In the genomic region with DNA sequence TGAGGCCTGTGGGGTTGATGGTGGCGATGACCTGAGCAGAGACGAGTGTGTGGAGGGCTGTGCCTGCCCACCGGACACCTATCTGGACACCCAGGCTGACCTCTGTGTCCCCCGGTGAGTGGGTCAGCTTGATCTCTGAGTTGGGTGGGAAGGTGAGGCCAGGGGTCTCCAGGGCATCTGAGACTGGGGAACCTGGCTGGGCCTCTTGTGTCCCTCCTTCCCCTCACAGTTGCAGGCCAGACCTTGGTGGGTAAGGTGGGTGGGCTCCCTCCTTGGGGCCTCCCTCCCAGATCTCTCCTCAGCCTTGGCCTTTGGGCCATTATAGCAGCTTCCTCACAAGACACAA, we compare ENCODE assay signal across 17 cellular contexts. TPM values are rescaled to one million over a fixed set of nuclear protein-coding genes. Genes with fewer than 3 reads are reported as not detected.
A peak's percentile ranks its signal among the peaks of the same experiment; 100 is the strongest.
DNase-seq lines count a peak whose midpoint lies in the region; ATAC-seq and TF ChIP-seq lines count a peak whose summit lies in the region.
"Had no signal": no experiment of that assay in that cellular context is flagged by ENCODE, and none has a peak within 500 bp of the region (broad histone marks: within the 10 kb centered on the region; RNA-seq: fewer than 3 reads in every experiment).

No MANE protein-coding gene starts in this region.

- intact Hi-C loops in colonic mucosa (cut with DNase I) (no loop called here), vagina (cut with DNase I) (no loop called here), mucosa of descending colon (cut with DNase I, micrococcal nuclease) (no loop called here)

- no peak overlapping the region for H2BK15ac ChIP-seq in neuronal stem cell (ENCODE audit: low read length)

- H3K14ac ChIP-seq in neuronal stem cell (ENCODE audit: low read length) = peak overlapping the region; percentile 41

- WGBS in neuronal stem cell (ENCODE audit: extremely low coverage in 2 of 2, insufficient read length in 2 of 2, insufficient replicate concordance in 1 of 2), 2 donors = no CpG with 5 or more reads among the region's 4 CpGs

- no peak overlapping the region for H3K4ac ChIP-seq in neuronal stem cell (ENCODE audit: low read length)

- H3K4me2 ChIP-seq in neuronal stem cell (ENCODE audit: insufficient read depth, low read length, poor library complexity, severe bottlenecking) = no peak overlapping the region
- H3K4me2 ChIP-seq: A549 had no signal

- H3K79me1 ChIP-seq in neuronal stem cell (ENCODE audit: low read depth, low read length) = no peaks in the 10 kb centered on the region

- no peaks in the 10 kb centered on the region for H3K9me3 ChIP-seq in colonic mucosa
- H3K9me3 ChIP-seq in neuronal stem cell (replicated peaks in 1 of 2; ENCODE audit: control insufficient read depth in 2 of 2, insufficient read depth in 1 of 2, low read depth in 1 of 2, low read length in 2 of 2) = no peaks in the 10 kb centered on the region
- no peaks in the 10 kb centered on the region for H3K9me3 ChIP-seq in vagina
- H3K9me3 ChIP-seq in mucosa of descending colon = no peaks in the 10 kb centered on the region
- H3K9me3 ChIP-seq: A549 had no signal

- no peaks in the 10 kb centered on the region for H3K4me1 ChIP-seq in colonic mucosa
- H3K4me1 ChIP-seq in neuronal stem cell (ENCODE audit: control insufficient read depth in 2 of 2, insufficient read depth in 1 of 2, low read depth in 1 of 2, low read length in 2 of 2) = peaks cover 0 to 2% of the 10 kb centered on the region in 2 donors
- no peaks in the 10 kb centered on the region for H3K4me1 ChIP-seq in vagina
- H3K4me1 ChIP-seq in mucosa of descending colon (ENCODE audit: low read depth) = no peaks in the 10 kb centered on the region
- H3K4me1 ChIP-seq: A549 had no signal

- no peaks in the 10 kb centered on the region for H3K36me3 ChIP-seq in colonic mucosa
- no peaks in the 10 kb centered on the region for H3K36me3 ChIP-seq in neuronal stem cell (replicated peaks in 1 of 2; ENCODE audit: control insufficient read depth in 2 of 2, insufficient read depth in 2 of 2, low read length in 2 of 2)
- no peaks in the 10 kb centered on the region for H3K36me3 ChIP-seq in vagina
- no peaks in the 10 kb centered on the region for H3K36me3 ChIP-seq in mucosa of descending colon (ENCODE audit: low read depth)

- no peak overlapping the region for H3K23ac ChIP-seq in neuronal stem cell (ENCODE audit: low read depth, low read length, poor library complexity)

- DNase-seq in colonic mucosa (peak; percentile 13), ecto neural progenitor cell (ENCODE audit: low spot score) (peak; percentile 27), neuronal stem cell (ENCODE audit: low spot score) (no peak), vagina (ENCODE audit: extremely low spot score in 2 of 2) (peak; percentile 70 to 90), mucosa of descending colon (no peak)
- DNase-seq in activated effector memory CD4-positive, alpha-beta T cell treated with Interleukin-2 at 50 U/mL for 16 hours = no peak
- DNase-seq: CD8-positive, alpha-beta T cell; COR-L47; DMS153; DMS79 treated with DMSO at 0.1 percent for 48 hours; EL; GM23248 had no signal

- TF ChIP-seq CTCF in colonic mucosa (IDR thresholded peaks at IDR 0.05) = no peak
- TF ChIP-seq CTCF in vagina (IDR thresholded peaks at IDR 0.05) = no peak
- no peak for TF ChIP-seq CTCF in mucosa of descending colon (IDR thresholded peaks at IDR 0.05)

- H2BK5ac ChIP-seq in neuronal stem cell (ENCODE audit: low read length) = no peak overlapping the region

- no peak overlapping the region for H2BK12ac ChIP-seq in neuronal stem cell (ENCODE audit: low read length)

- H3K27ac ChIP-seq in colonic mucosa = no peak overlapping the region
- no peak overlapping the region for H3K27ac ChIP-seq in neuronal stem cell (replicated peaks; ENCODE audit: low read length)
- no peak overlapping the region for H3K27ac ChIP-seq in vagina
- H3K27ac ChIP-seq: A549, GM23248 had no signal

- H2AFZ ChIP-seq in neuronal stem cell (ENCODE audit: low read length) = no peak overlapping the region
- H2AFZ ChIP-seq: GM23248 had no signal

- no peak for TF ChIP-seq POLR2A in vagina (IDR thresholded peaks at IDR 0.05)

- H3K18ac ChIP-seq in neuronal stem cell (ENCODE audit: low read length) = no peak overlapping the region

- peak overlapping the region; percentile 9 for H4K91ac ChIP-seq in neuronal stem cell (ENCODE audit: low read depth, low read length, poor library complexity)

- H2BK120ac ChIP-seq in neuronal stem cell (ENCODE audit: low read depth, low read length) = peak overlapping the region; percentile 34

- H3K27me3 ChIP-seq in colonic mucosa = no peaks in the 10 kb centered on the region
- H3K27me3 ChIP-seq in neuronal stem cell (ENCODE audit: control insufficient read depth in 3 of 3, insufficient read depth in 3 of 3, low read depth in 1 of 3, low read length in 3 of 3) = peaks cover 0 to 28% (median 0%) of the 10 kb centered on the region in 3 experiments
- no peaks in the 10 kb centered on the region for H3K27me3 ChIP-seq in vagina

- H2AK5ac ChIP-seq in neuronal stem cell (ENCODE audit: low read depth, low read length) = no peak overlapping the region

- H3K4me3 ChIP-seq in colonic mucosa (no peak overlapping the region), neuronal stem cell (ENCODE audit: low read length in 2 of 2) (no peak overlapping the region), vagina (no peak overlapping the region), mucosa of descending colon (no peak overlapping the region)
- H3K4me3 ChIP-seq: A549, GM23248 had no signal

- no peak for ATAC-seq in mucosa of descending colon
- ATAC-seq: A549; CD8-positive, alpha-beta T cell had no signal

- H3K9ac ChIP-seq in colonic mucosa (ENCODE audit: low read depth in 2 of 2, low read length in 2 of 2) (no peak overlapping the region), neuronal stem cell (ENCODE audit: low read depth, low read length, poor library complexity) (no peak overlapping the region)
- H3K9ac ChIP-seq: GM23248 had no signal

- no peak overlapping the region for H4K8ac ChIP-seq in neuronal stem cell (ENCODE audit: low read depth, low read length)

RNA-seq across cellular contexts. Expression of a gene that starts 27.7 kb away (rescaled TPM):
- total RNA-seq in colonic mucosa (not detected), vagina (not detected), mucosa of descending colon (under 1 TPM in 1 of 3 donors, not detected in 2; 0.06 TPM)
- polyA plus RNA-seq in neuronal stem cell (2013, experiment 1 of 2) = 0.35 TPM
- 0.37 TPM for polyA plus RNA-seq in neuronal stem cell (2013, experiment 2 of 2)
- total RNA-seq: CD8-positive, alpha-beta T cell; GM23248; HT1080 had no signal
- polyA plus RNA-seq: A549, AG04450, BJ, CD14-positive monocyte, GM23248 had no signal

RNA-seq across cellular contexts. Expression of a gene that starts 30.6 kb away (rescaled TPM):
- total RNA-seq in colonic mucosa (100 to 1,000 TPM; 143 to 161 TPM), vagina (not detected), mucosa of descending colon (100 to 1,000 TPM in 2 of 3 donors, 10 to 100 TPM in 1; 81.7 to 229 (median 141) TPM)
- polyA plus RNA-seq in neuronal stem cell (2013, experiment 1 of 2) = 0.57 TPM
- 0.66 TPM for polyA plus RNA-seq in neuronal stem cell (2013, experiment 2 of 2)
- total RNA-seq: CD8-positive, alpha-beta T cell; GM23248; HT1080 had no signal
- polyA plus RNA-seq: AG04450, BJ, CD14-positive monocyte, GM23248 had no signal

Comparison
In these comparisons a context has a peak if more than half of its experiments do, and no peak if none do; other contexts are left out.
1. DNase-seq: peak in colonic mucosa (single experiment), ecto neural progenitor cell (single experiment) and vagina (2 of 2); none in neuronal stem cell (single experiment), mucosa of descending colon (0 of 3) and activated effector memory CD4-positive, alpha-beta T cell treated with Interleukin-2 at 50 U/mL for 16 hours (single experiment).
2. RNA of a gene that starts 30.6 kb away (total RNA-seq): 143 to 161 TPM in colonic mucosa and 81.7 to 229 TPM in mucosa of descending colon; not detected in vagina (single experiment); every median in the first group is over 10 times any median in the second.